1 cellular context compared by ENCODE assay signal in genomic region chr18:50356036-50356945, GRCh38.
TF ChIP-seq lines count a peak whose summit lies in the region.

No MANE protein-coding gene starts in this region.

TF ChIP-seq in K562, 482 proteins besides CTCF, POLR2A, EP300 and RAD21 (continued from another document):
- TF ChIP-seq, protein P1, sequence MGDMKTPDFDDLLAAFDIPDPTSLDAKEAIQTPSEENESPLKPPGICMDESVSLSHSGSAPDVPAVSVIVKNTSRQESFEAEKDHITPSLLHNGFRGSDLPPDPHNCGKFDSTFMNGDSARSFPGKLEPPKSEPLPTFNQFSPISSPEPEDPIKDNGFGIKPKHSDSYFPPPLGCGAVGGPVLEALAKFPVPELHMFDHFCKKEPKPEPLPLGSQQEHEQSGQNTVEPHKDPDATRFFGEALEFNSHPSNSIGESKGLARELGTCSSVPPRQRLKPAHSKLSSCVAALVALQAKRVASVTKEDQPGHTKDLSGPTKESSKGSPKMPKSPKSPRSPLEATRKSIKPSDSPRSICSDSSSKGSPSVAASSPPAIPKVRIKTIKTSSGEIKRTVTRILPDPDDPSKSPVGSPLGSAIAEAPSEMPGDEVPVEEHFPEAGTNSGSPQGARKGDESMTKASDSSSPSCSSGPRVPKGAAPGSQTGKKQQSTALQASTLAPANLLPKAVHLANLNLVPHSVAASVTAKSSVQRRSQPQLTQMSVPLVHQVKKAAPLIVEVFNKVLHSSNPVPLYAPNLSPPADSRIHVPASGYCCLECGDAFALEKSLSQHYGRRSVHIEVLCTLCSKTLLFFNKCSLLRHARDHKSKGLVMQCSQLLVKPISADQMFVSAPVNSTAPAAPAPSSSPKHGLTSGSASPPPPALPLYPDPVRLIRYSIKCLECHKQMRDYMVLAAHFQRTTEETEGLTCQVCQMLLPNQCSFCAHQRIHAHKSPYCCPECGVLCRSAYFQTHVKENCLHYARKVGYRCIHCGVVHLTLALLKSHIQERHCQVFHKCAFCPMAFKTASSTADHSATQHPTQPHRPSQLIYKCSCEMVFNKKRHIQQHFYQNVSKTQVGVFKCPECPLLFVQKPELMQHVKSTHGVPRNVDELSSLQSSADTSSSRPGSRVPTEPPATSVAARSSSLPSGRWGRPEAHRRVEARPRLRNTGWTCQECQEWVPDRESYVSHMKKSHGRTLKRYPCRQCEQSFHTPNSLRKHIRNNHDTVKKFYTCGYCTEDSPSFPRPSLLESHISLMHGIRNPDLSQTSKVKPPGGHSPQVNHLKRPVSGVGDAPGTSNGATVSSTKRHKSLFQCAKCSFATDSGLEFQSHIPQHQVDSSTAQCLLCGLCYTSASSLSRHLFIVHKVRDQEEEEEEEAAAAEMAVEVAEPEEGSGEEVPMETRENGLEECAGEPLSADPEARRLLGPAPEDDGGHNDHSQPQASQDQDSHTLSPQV (IDR thresholded peaks at IDR 0.05) = peak; percentile 59; the same call in 1 of the 2 replicates
- no peak for TF ChIP-seq NR2C2 (CRISPR knock-in tag; IDR thresholded peaks at IDR 0.05)
- TF ChIP-seq NR2C2 (tag; IDR thresholded peaks at IDR 0.05) = peak; percentile 26; the same call in 1 of the 2 replicates
- peak; percentile 45; the same call in 1 of the 2 replicates for TF ChIP-seq NFE2 (IDR thresholded peaks at IDR 0.05; ENCODE audit: low read depth)
- 0 out of 2 replicates have a peak, but pooled peaks have one; percentile 17 for TF ChIP-seq MAFG (tag; conservative IDR thresholded peaks at IDR 0.05)
- no peak for TF ChIP-seq CEBPZ (IDR thresholded peaks at IDR 0.05; ENCODE audit: borderline replicate concordance, low read depth, low read length)
- peak; percentile 49 for TF ChIP-seq PRDM10 (IDR thresholded peaks at IDR 0.05; ENCODE audit: partially characterized antibody)
- TF ChIP-seq ZNF696 (CRISPR knock-in tag; conservative IDR thresholded peaks at IDR 0.05) = no peak
- TF ChIP-seq L3MBTL2 (IDR thresholded peaks at IDR 0.05) = peak; percentile 61
- TF ChIP-seq TBL1XR1 (IDR thresholded peaks at IDR 0.05; ENCODE audit: low read length in 2 of 2) = no peak
- TF ChIP-seq SPI1 (IDR thresholded peaks at IDR 0.05; ENCODE audit: borderline replicate concordance, low read depth, low read length) = 0 out of 2 replicates have a peak, but pooled peaks have one; percentile 31
